ENCODE assay signal across 7 cellular contexts in genomic region chr12:92056756-92057155, GRCh38.
DNase-seq lines count a peak whose midpoint lies in the region; ATAC-seq and TF ChIP-seq lines count a peak whose summit lies in the region.
"Not testable (repeated sequence)": the region's sequence is repeated elsewhere in the genome, so short reads cannot be mapped to it uniquely, and the experiment has no call there.

No MANE protein-coding gene starts in this region.

- H3K23me2 ChIP-seq in H9 (ENCODE audit: insufficient read length, low read depth, low read length, poor library complexity, severe bottlenecking), result not testable (repeated sequence)

- not testable (repeated sequence) for H3K9ac ChIP-seq in H9 (ENCODE audit: extremely low read depth, insufficient read length, low read length)

- H3K4me3 Mint-ChIP-seq in CD14-positive monocyte; H9; T-helper 17 cell; activated CD4-positive, alpha-beta memory T cell treated with anti-CD3 and anti-CD28 coated beads, Interleukin-2, amount 10 ng/mL, durations not matched to agents 7 days and 5 days; activated naive CD8-positive, alpha-beta T cell: not testable (repeated sequence)
- H3K4me3 Mint-ChIP-seq in activated T-helper 17 cell treated with anti-CD3 and anti-CD28 coated beads, Interleukin-2, amount 50 U/mL, for 72 hours, result peak overlapping the region; percentile 74

- H3K27ac Mint-ChIP-seq in CD14-positive monocyte (peak overlapping the region in 4 of 7 donors; percentile 11 to 73 (median 42)), T-helper 17 cell (peak overlapping the region; percentile 92)
- H3K27ac Mint-ChIP-seq in H9, result not testable (repeated sequence)
- peak overlapping the region; percentile 89 for H3K27ac Mint-ChIP-seq in activated CD4-positive, alpha-beta memory T cell treated with anti-CD3 and anti-CD28 coated beads, Interleukin-2, amount 10 ng/mL, durations not matched to agents 7 days and 5 days
- peak overlapping the region; percentile 94 for H3K27ac Mint-ChIP-seq in activated T-helper 17 cell treated with anti-CD3 and anti-CD28 coated beads, Interleukin-2, amount 50 U/mL, for 72 hours
- H3K27ac Mint-ChIP-seq in activated naive CD8-positive, alpha-beta T cell, result peak overlapping the region; percentile 95

- H4K8ac ChIP-seq in H9 (replicated peaks; ENCODE audit: insufficient read length, low read depth, low read length), result not testable (repeated sequence)

- not testable (repeated sequence) for H3K27me3 ChIP-seq in H9 (ENCODE audit: insufficient read depth, low read length); foreskin keratinocyte

- H2BK20ac ChIP-seq in H9 (ENCODE audit: low read depth, low read length, poor library complexity, severe bottlenecking), result peak overlapping the region; percentile 45

- H2BK12ac ChIP-seq in H9 (ENCODE audit: insufficient read length, low read depth, low read length), result not testable (repeated sequence)

- H3K79me1 ChIP-seq in H9 (ENCODE audit: insufficient read depth, low read depth, low read length, poor library complexity, severe bottlenecking), result not testable (repeated sequence)

- DNase-seq in CD14-positive monocyte (ENCODE audit: low spot score); H9; T-helper 17 cell; activated CD4-positive, alpha-beta memory T cell treated with anti-CD3 and anti-CD28 coated beads, Interleukin-2, amount 10 ng/mL, durations not matched to agents 7 days and 5 days; foreskin keratinocyte: not testable (repeated sequence)

- CTCF ChIA-PET in activated CD4-positive, alpha-beta memory T cell treated with anti-CD3 and anti-CD28 coated beads, Interleukin-2, amount 10 ng/mL, durations not matched to agents 7 days and 5 days (lab: Charles Lee), result interaction anchor here (0.9 to 1.8 kb wide), 2 partner anchors 22 to 87 kb away, joined by 3 read pairs; no protein-coding TSS in a partner anchor

- not testable (repeated sequence) for H3T11ph ChIP-seq in H9 (ENCODE audit: low read length)

- not testable (repeated sequence) for H3K18ac ChIP-seq in H9 (ENCODE audit: insufficient read length, low read depth, low read length)

- H3K4me1 Mint-ChIP-seq in CD14-positive monocyte (peaks cover 51% of the 10 kb centered on the region), T-helper 17 cell (peaks cover 26% of the 10 kb centered on the region)
- H3K4me1 Mint-ChIP-seq in H9, result not testable (repeated sequence)
- H3K4me1 Mint-ChIP-seq in activated CD4-positive, alpha-beta memory T cell treated with anti-CD3 and anti-CD28 coated beads, Interleukin-2, amount 10 ng/mL, durations not matched to agents 7 days and 5 days, result peaks cover 57% of the 10 kb centered on the region
- peaks cover 55% of the 10 kb centered on the region for H3K4me1 Mint-ChIP-seq in activated T-helper 17 cell treated with anti-CD3 and anti-CD28 coated beads, Interleukin-2, amount 50 U/mL, for 72 hours
- H3K4me1 Mint-ChIP-seq in activated naive CD8-positive, alpha-beta T cell (ENCODE audit: low read depth), result peaks cover 82% of the 10 kb centered on the region

- intact Hi-C loops in CD14-positive monocyte (cut with micrococcal nuclease), result not testable (repeated sequence)

- not testable (repeated sequence) for H4K20me1 ChIP-seq in H9 (ENCODE audit: control insufficient read depth, insufficient read depth, insufficient read length)

- H3K4me1 ChIP-seq in H9 (ENCODE audit: insufficient read depth, low read length), result not testable (repeated sequence)
- H3K4me1 ChIP-seq in foreskin keratinocyte, result peaks cover 12% of the 10 kb centered on the region

- ATAC-seq in T-helper 17 cell; activated T-helper 17 cell treated with anti-CD3 and anti-CD28 coated beads, Interleukin-2, amount 50 U/mL, for 72 hours (replicated peaks); foreskin keratinocyte: not testable (repeated sequence)

- POLR2A ChIA-PET in activated CD4-positive, alpha-beta memory T cell treated with anti-CD3 and anti-CD28 coated beads, Interleukin-2, amount 10 ng/mL, durations not matched to agents 7 days and 5 days (lab: Charles Lee), result interaction anchor here (0.7 to 5.9 kb wide), 7 partner anchors 22 to 537 kb away, joined by 3 to 44 read pairs (median 4); partner anchors contain the start of gene BTG1

- H3K27ac ChIP-seq in H9 (ENCODE audit: insufficient read length, low read depth, low read length), result not testable (repeated sequence)
- peak overlapping the region; percentile 43 for H3K27ac ChIP-seq in foreskin keratinocyte

- H2AFZ ChIP-seq in H9 (ENCODE audit: low read length), result not testable (repeated sequence)

- not testable (repeated sequence) for H3K36me3 Mint-ChIP-seq in CD14-positive monocyte; H9 (ENCODE audit: insufficient read depth in 1 of 3, low read depth in 3 of 3); T-helper 17 cell (ENCODE audit: low read depth)
- H3K36me3 Mint-ChIP-seq in activated CD4-positive, alpha-beta memory T cell treated with anti-CD3 and anti-CD28 coated beads, Interleukin-2, amount 10 ng/mL, durations not matched to agents 7 days and 5 days (ENCODE audit: low read depth), result peaks cover 18% of the 10 kb centered on the region
- H3K36me3 Mint-ChIP-seq in activated T-helper 17 cell treated with anti-CD3 and anti-CD28 coated beads, Interleukin-2, amount 50 U/mL, for 72 hours (ENCODE audit: low read depth), result peaks cover 16% of the 10 kb centered on the region
- peaks cover 15% of the 10 kb centered on the region for H3K36me3 Mint-ChIP-seq in activated naive CD8-positive, alpha-beta T cell

- not testable (repeated sequence) for H3K4ac ChIP-seq in H9 (ENCODE audit: low read depth, low read length)

- H3K4me2 ChIP-seq in H9 (ENCODE audit: insufficient read depth, insufficient read length, low read length), result not testable (repeated sequence)

- not testable (repeated sequence) for H4K91ac ChIP-seq in H9 (ENCODE audit: insufficient read length, low read depth, low read length)

- not testable (repeated sequence) for H3K56ac ChIP-seq in H9 (ENCODE audit: insufficient read length, low read depth, low read length)

- H4K5ac ChIP-seq in H9 (ENCODE audit: insufficient read length, low read depth, low read length), result not testable (repeated sequence)

- not testable (repeated sequence) for H3K14ac ChIP-seq in H9 (ENCODE audit: insufficient read depth, low read length)

- TF ChIP-seq CTCF in CD14-positive monocyte (IDR thresholded peaks at IDR 0.05); H9 (conservative IDR thresholded peaks at IDR 0.05); foreskin keratinocyte (conservative IDR thresholded peaks at IDR 0.05): not testable (repeated sequence)

- H2AK5ac ChIP-seq in H9 (ENCODE audit: insufficient read length, low read length), result not testable (repeated sequence)

- not testable (repeated sequence) for H2BK15ac ChIP-seq in H9 (ENCODE audit: low read depth, low read length)

- H3K9me3 Mint-ChIP-seq in CD14-positive monocyte; H9; activated CD4-positive, alpha-beta memory T cell treated with anti-CD3 and anti-CD28 coated beads, Interleukin-2, amount 10 ng/mL, durations not matched to agents 7 days and 5 days; activated T-helper 17 cell treated with anti-CD3 and anti-CD28 coated beads, Interleukin-2, amount 50 U/mL, for 72 hours; activated naive CD8-positive, alpha-beta T cell (ENCODE audit: low read depth): not testable (repeated sequence)

- not testable (repeated sequence) for H3K27me3 Mint-ChIP-seq in CD14-positive monocyte (ENCODE audit: low read depth in 3 of 3); H9 (ENCODE audit: low read depth); T-helper 17 cell; activated CD4-positive, alpha-beta memory T cell treated with anti-CD3 and anti-CD28 coated beads, Interleukin-2, amount 10 ng/mL, durations not matched to agents 7 days and 5 days; activated T-helper 17 cell treated with anti-CD3 and anti-CD28 coated beads, Interleukin-2, amount 50 U/mL, for 72 hours; activated naive CD8-positive, alpha-beta T cell

- WGBS in H9 (ENCODE audit: extremely low coverage, insufficient read length, low lambda C conversion rate), result no CpG with 5 or more reads among the region's 1 CpG

- H3K9me3 ChIP-seq in H9 (ENCODE audit: control insufficient read depth, low read depth, low read length); T-helper 17 cell (ENCODE audit: control insufficient read depth, low read length, poor library complexity, severe bottlenecking): not testable (repeated sequence)

- H2BK5ac ChIP-seq in H9 (ENCODE audit: insufficient read length, low read length), result not testable (repeated sequence)

- H3K79me2 ChIP-seq in H9 (ENCODE audit: insufficient read depth, low read length), result not testable (repeated sequence)

- H2BK120ac ChIP-seq in H9 (ENCODE audit: low read depth, low read length, poor library complexity, severe bottlenecking), result not testable (repeated sequence)

- not testable (repeated sequence) for H3K23ac ChIP-seq in H9 (ENCODE audit: insufficient read length, low read depth, low read length)
